Comparison of ENCODE assay signal across 11 cellular contexts in genomic region chr19:11580665-11581418, GRCh38. TPM values are rescaled to one million over a fixed set of nuclear protein-coding genes. Genes with fewer than 3 reads are reported as not detected.
DNase-seq lines count a peak whose midpoint lies in the region; ATAC-seq and TF ChIP-seq lines count a peak whose summit lies in the region.
"Had no signal": no experiment of that assay in that cellular context is flagged by ENCODE, and none has a peak within 500 bp of the region (broad histone marks: within the 10 kb centered on the region; RNA-seq: fewer than 3 reads in every experiment).

No MANE protein-coding gene starts in this region.

- H3K27me3 ChIP-seq in tibial nerve: peaks cover 0 to 14% of the 10 kb centered on the region in 2 donors

- no peak for ATAC-seq in GM21619 (IDR thresholded peaks at IDR 0.05; ENCODE audit: unreplicated experiment)

- no peak for DNase-seq in activated naive CD4-positive, alpha-beta T cell treated with anti-CD3 and anti-CD28 coated beads, Interleukin-2, amount 50 U/mL, for 16 hours
- DNase-seq in fibroblast of peridontal ligament (ENCODE audit: extremely low read depth) (peak; percentile 9), tibial nerve (ENCODE audit: low spot score in 2 of 2) (no peak), C1 segment of cervical spinal cord (lab: John Stamatoyannopoulos, UW) (no peak), NCI-H82 (lab: John Stamatoyannopoulos, UW) (no peak)
- DNase-seq: AML-193, mucosa of descending colon, WERI-Rb-1 had no signal

- no peaks in the 10 kb centered on the region for H3K27me3 Mint-ChIP-seq in activated naive CD4-positive, alpha-beta T cell treated with anti-CD3 and anti-CD28 coated beads, Interleukin-2, amount 50 U/mL, for 24 hours

- no peaks in the 10 kb centered on the region for H3K36me3 Mint-ChIP-seq in activated naive CD4-positive, alpha-beta T cell treated with anti-CD3 and anti-CD28 coated beads, Interleukin-2, amount 50 U/mL, for 24 hours

- H3K4me3 Mint-ChIP-seq in activated naive CD4-positive, alpha-beta T cell treated with anti-CD3 and anti-CD28 coated beads, Interleukin-2, amount 50 U/mL, for 24 hours: peak overlapping the region; percentile 56

- no peaks in the 10 kb centered on the region for H3K36me3 ChIP-seq in tibial nerve
- H3K36me3 ChIP-seq: WERI-Rb-1 had no signal

- 75 to 81% methylated on average over 10 of the region's 10 CpGs for WGBS in tibial nerve, 2 donors

- H3K27ac ChIP-seq in VCaP (peak overlapping the region; percentile 90), tibial nerve (peak overlapping the region in 3 of 4 donors; percentile 4 to 64 (median 62))
- H3K27ac ChIP-seq: WERI-Rb-1 had no signal

- peaks cover 27% of the 10 kb centered on the region for H3K4me1 Mint-ChIP-seq in activated naive CD4-positive, alpha-beta T cell treated with anti-CD3 and anti-CD28 coated beads, Interleukin-2, amount 50 U/mL, for 24 hours

- no peak for TF ChIP-seq POLR2A in tibial nerve (IDR thresholded peaks at IDR 0.05)

- peaks cover 0 to 26% (median 20%) of the 10 kb centered on the region in 4 donors for H3K4me1 ChIP-seq in tibial nerve

- H3K4me3 ChIP-seq in tibial nerve: no peak overlapping the region
- H3K4me3 ChIP-seq: mucosa of descending colon had no signal

- TF ChIP-seq CTCF in VCaP (conservative IDR thresholded peaks at IDR 0.05): no peak
- TF ChIP-seq CTCF in tibial nerve (IDR thresholded peaks at IDR 0.05): no peak

- TF ChIP-seq EP300 in tibial nerve (IDR thresholded peaks at IDR 0.05): peak in 1 of 2 donors; percentile 41

- peak overlapping the region; percentile 88 for H3K27ac Mint-ChIP-seq in activated naive CD4-positive, alpha-beta T cell treated with anti-CD3 and anti-CD28 coated beads, Interleukin-2, amount 50 U/mL, for 24 hours

- H3K9me3 Mint-ChIP-seq in activated naive CD4-positive, alpha-beta T cell treated with anti-CD3 and anti-CD28 coated beads, Interleukin-2, amount 50 U/mL, for 24 hours: no peaks in the 10 kb centered on the region

- no peaks in the 10 kb centered on the region for H3K9me3 ChIP-seq in tibial nerve
- H3K9me3 ChIP-seq: mucosa of descending colon had no signal

RNA-seq across cellular contexts. Expression of gene ACP5, which starts 3.4 kb away (rescaled TPM):
- 10 to 100 TPM in 3 of 4 donors, 1 to 10 TPM in 1; 4.8 to 12.6 (median 10.7) TPM for total RNA-seq in tibial nerve

RNA-seq across cellular contexts. Expression of gene ZNF627, which starts 16.4 kb away (rescaled TPM):
- total RNA-seq in tibial nerve: 10 to 100 TPM in 3 of 4 donors, 1 to 10 TPM in 1; 9.0 to 30.8 (median 12.2) TPM

RNA-seq across cellular contexts. Expression of gene ELOF1, which starts 21.8 kb away (rescaled TPM):
- total RNA-seq in tibial nerve: 10 to 100 TPM; 26.8 to 34.1 (median 28.9) TPM

RNA-seq across cellular contexts. Expression of gene CNN1, which starts 42.2 kb away (rescaled TPM):
- 10 to 100 TPM; 21.3 to 43.3 (median 27.3) TPM for total RNA-seq in tibial nerve

RNA-seq across cellular contexts. Expression of gene ECSIT, which starts 51.9 kb away (rescaled TPM):
- total RNA-seq in tibial nerve: 10 to 100 TPM; 45.2 to 81.6 (median 58.4) TPM
